ENCODE assay signal across 2 cellular contexts in the genomic region with DNA sequence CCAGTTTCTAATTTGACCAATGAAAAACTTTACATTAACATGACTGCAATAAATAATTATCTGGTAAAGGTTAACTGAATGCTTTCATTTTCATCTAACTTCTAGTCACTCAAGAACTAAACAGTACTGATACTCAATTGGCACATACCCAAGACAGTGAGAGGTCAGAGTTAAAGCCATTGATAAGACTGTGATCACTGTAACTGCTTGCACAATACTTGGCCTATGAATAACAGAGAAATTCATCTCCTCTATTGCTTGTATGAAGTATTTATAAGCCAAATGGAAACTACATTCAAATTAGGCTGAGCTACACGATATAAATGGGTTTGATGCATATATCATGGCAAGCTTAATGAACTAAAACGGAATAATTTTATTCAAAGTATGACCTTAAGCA.
TF ChIP-seq lines count a peak whose summit lies in the region.

No MANE protein-coding gene starts in this region.

TF ChIP-seq in GM12878, 131 proteins besides CTCF, POLR2A, EP300 and RAD21:
- TF ChIP-seq JUND (IDR thresholded peaks at IDR 0.05; ENCODE audit: low read depth, low read length) (no peak), ZNF384 (IDR thresholded peaks at IDR 0.05; ENCODE audit: borderline replicate concordance, low read depth, low read length) (no peak), LARP7 (IDR thresholded peaks at IDR 0.05) (no peak), SRF (IDR thresholded peaks at IDR 0.05; ENCODE audit: low read depth in 2 of 2, low read length in 2 of 2) (no peak)
- TF ChIP-seq, protein P1, sequence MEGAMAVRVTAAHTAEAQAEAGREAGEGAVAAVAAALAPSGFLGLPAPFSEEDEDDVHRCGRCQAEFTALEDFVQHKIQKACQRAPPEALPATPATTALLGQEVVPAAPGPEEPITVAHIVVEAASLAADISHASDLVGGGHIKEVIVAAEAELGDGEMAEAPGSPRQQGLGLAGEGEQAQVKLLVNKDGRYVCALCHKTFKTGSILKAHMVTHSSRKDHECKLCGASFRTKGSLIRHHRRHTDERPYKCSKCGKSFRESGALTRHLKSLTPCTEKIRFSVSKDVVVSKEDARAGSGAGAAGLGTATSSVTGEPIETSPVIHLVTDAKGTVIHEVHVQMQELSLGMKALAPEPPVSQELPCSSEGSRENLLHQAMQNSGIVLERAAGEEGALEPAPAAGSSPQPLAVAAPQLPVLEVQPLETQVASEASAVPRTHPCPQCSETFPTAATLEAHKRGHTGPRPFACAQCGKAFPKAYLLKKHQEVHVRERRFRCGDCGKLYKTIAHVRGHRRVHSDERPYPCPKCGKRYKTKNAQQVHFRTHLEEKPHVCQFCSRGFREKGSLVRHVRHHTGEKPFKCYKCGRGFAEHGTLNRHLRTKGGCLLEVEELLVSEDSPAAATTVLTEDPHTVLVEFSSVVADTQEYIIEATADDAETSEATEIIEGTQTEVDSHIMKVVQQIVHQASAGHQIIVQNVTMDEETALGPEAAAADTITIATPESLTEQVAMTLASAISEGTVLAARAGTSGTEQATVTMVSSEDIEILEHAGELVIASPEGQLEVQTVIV (IDR thresholded peaks at IDR 0.05; ENCODE audit: borderline replicate concordance, partially characterized antibody), result no peak

TF ChIP-seq in HepG2, 621 proteins besides CTCF, POLR2A, EP300 and RAD21:
- no peak for TF ChIP-seq PAWR (CRISPR knock-in tag; IDR thresholded peaks at IDR 0.05; ENCODE audit: borderline replicate concordance)
- TF ChIP-seq CEBPB (IDR thresholded peaks at IDR 0.05; ENCODE audit: borderline replicate concordance, low read depth, low read length), result peak; percentile 41; the same call in 1 of the 2 replicates
- no peak for TF ChIP-seq ZNF550 (CRISPR knock-in tag; IDR thresholded peaks at IDR 0.05; ENCODE audit: borderline replicate concordance)
- no peak for TF ChIP-seq HNRNPL (IDR thresholded peaks at IDR 0.05; ENCODE audit: low read depth, low read length)
